In the genomic region with DNA sequence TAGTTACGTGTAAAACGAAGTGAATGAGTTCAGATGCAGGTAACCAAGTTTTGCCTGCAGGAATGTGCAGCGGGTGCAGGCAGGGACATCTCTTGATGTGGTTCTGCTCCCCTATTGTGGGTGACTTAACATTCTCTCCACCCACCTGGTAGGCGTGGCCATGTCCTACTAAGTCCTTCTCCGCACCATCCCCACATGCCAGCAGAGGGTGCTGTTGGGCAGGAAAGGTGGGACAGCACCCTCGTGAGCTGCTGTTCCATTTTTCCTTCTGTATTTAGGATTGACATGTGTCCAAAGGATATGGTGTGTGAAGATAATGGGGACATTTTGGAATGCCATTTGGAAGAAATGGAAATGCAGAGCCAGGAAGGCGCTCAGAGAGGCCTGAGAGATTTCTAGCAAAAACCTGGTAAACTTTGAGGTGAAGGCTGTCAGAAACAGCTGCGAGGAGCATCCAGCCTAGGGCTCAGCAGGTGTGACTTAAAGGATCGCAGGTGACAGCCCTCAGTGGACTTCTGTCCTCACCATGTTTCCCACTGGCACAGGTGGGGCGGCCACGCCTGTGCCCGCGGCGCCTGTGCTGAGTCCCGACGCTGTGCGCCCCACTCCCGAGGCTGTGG, we compare ENCODE assay signal across 8 cellular contexts. TPM values are rescaled to one million over a fixed set of nuclear protein-coding genes. Genes with fewer than 3 reads are reported as not detected.
A peak's percentile ranks its signal among the peaks of the same experiment; 100 is the strongest.
DNase-seq lines count a peak whose midpoint lies in the region; ATAC-seq and TF ChIP-seq lines count a peak whose summit lies in the region.

No MANE protein-coding gene starts in this region.

- H3K9me3 Mint-ChIP-seq in WTC11 = peaks cover 9% of the 10 kb centered on the region
- no peaks in the 10 kb centered on the region for H3K9me3 Mint-ChIP-seq in central memory CD8-positive, alpha-beta T cell

- POLR2A ChIA-PET in WTC11 (lab: Charles Lee) = interaction anchor here (1.4 kb wide), 1 partner anchor 10 kb away, joined by 3 read pairs; no protein-coding TSS in a partner anchor

- H3K27ac Mint-ChIP-seq in WTC11 = no peak overlapping the region
- H3K27ac Mint-ChIP-seq in central memory CD8-positive, alpha-beta T cell (ENCODE audit: low read depth) = no peak overlapping the region

- peak overlapping the region; percentile 76 for H3K4me3 Mint-ChIP-seq in WTC11
- peak overlapping the region; percentile 82 for H3K4me3 Mint-ChIP-seq in central memory CD8-positive, alpha-beta T cell

- H3K36me3 Mint-ChIP-seq in WTC11 = peaks cover 7% of the 10 kb centered on the region
- H3K36me3 Mint-ChIP-seq in central memory CD8-positive, alpha-beta T cell (ENCODE audit: insufficient read depth) = no peaks in the 10 kb centered on the region

- DNase-seq in AG08395 (ENCODE audit: low spot score) (peak; percentile 94), NCI-H2196 (lab: John Stamatoyannopoulos, UW; ENCODE audit: unreplicated experiment) (peak; percentile 93), WTC11 (ENCODE audit: low spot score) (peak; percentile 99), iris pigment epithelial cell (ENCODE audit: low read depth) (peak; percentile 91), smooth muscle cell of the brain vasculature (ENCODE audit: low read depth, low spot score) (peak; percentile 91)
- peak; percentile 87 to 95 for DNase-seq in central memory CD8-positive, alpha-beta T cell (ENCODE audit: low spot score in 2 of 2)

- TF ChIP-seq CTCF in WTC11 (IDR thresholded peaks at IDR 0.05) = peak; percentile 82

- ATAC-seq in GM18870 (IDR thresholded peaks at IDR 0.05; ENCODE audit: unreplicated experiment) = peak; percentile 95
- peak; percentile 91 for ATAC-seq in HG03139 (IDR thresholded peaks at IDR 0.05; ENCODE audit: unreplicated experiment)
- ATAC-seq in WTC11 = peak; percentile 79
- peak; percentile 94 for ATAC-seq in central memory CD8-positive, alpha-beta T cell (replicated peaks; ENCODE audit: extremely low read depth, poor library complexity, severe bottlenecking)

- CTCF ChIA-PET in WTC11 (lab: Charles Lee) = interaction anchor here (0.5 to 3.0 kb wide), 49 partner anchors 9 to 776 kb away, joined by 3 to 72 read pairs (median 4); a partner anchor contains a TSS

- H3K27me3 Mint-ChIP-seq in WTC11 (ENCODE audit: low read depth) = 0 out of 2 replicates have a peak, but pooled peaks cover 3% of the 10 kb centered on the region
- H3K27me3 Mint-ChIP-seq in central memory CD8-positive, alpha-beta T cell = peaks cover 61% of the 10 kb centered on the region

- H3K4me1 Mint-ChIP-seq in WTC11 = peaks cover 17% of the 10 kb centered on the region
- H3K4me1 Mint-ChIP-seq in central memory CD8-positive, alpha-beta T cell = peaks cover 9% of the 10 kb centered on the region

TF ChIP-seq in WTC11, 78 proteins besides CTCF, POLR2A, EP300 and RAD21:
- TF ChIP-seq, protein P1, sequence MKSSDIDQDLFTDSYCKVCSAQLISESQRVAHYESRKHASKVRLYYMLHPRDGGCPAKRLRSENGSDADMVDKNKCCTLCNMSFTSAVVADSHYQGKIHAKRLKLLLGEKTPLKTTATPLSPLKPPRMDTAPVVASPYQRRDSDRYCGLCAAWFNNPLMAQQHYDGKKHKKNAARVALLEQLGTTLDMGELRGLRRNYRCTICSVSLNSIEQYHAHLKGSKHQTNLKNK (CRISPR knock-in tag; IDR thresholded peaks at IDR 0.05) = no peak
- peak; percentile 79 for TF ChIP-seq SP1 (CRISPR knock-in tag; conservative IDR thresholded peaks at IDR 0.05)
- TF ChIP-seq ZNF671 (CRISPR knock-in tag; IDR thresholded peaks at IDR 0.05) = no peak
- TF ChIP-seq, protein P2, sequence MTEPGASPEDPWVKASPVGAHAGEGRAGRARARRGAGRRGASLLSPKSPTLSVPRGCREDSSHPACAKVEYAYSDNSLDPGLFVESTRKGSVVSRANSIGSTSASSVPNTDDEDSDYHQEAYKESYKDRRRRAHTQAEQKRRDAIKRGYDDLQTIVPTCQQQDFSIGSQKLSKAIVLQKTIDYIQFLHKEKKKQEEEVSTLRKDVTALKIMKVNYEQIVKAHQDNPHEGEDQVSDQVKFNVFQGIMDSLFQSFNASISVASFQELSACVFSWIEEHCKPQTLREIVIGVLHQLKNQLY (CRISPR knock-in tag; IDR thresholded peaks at IDR 0.05) = no peak
- TF ChIP-seq, protein P3, sequence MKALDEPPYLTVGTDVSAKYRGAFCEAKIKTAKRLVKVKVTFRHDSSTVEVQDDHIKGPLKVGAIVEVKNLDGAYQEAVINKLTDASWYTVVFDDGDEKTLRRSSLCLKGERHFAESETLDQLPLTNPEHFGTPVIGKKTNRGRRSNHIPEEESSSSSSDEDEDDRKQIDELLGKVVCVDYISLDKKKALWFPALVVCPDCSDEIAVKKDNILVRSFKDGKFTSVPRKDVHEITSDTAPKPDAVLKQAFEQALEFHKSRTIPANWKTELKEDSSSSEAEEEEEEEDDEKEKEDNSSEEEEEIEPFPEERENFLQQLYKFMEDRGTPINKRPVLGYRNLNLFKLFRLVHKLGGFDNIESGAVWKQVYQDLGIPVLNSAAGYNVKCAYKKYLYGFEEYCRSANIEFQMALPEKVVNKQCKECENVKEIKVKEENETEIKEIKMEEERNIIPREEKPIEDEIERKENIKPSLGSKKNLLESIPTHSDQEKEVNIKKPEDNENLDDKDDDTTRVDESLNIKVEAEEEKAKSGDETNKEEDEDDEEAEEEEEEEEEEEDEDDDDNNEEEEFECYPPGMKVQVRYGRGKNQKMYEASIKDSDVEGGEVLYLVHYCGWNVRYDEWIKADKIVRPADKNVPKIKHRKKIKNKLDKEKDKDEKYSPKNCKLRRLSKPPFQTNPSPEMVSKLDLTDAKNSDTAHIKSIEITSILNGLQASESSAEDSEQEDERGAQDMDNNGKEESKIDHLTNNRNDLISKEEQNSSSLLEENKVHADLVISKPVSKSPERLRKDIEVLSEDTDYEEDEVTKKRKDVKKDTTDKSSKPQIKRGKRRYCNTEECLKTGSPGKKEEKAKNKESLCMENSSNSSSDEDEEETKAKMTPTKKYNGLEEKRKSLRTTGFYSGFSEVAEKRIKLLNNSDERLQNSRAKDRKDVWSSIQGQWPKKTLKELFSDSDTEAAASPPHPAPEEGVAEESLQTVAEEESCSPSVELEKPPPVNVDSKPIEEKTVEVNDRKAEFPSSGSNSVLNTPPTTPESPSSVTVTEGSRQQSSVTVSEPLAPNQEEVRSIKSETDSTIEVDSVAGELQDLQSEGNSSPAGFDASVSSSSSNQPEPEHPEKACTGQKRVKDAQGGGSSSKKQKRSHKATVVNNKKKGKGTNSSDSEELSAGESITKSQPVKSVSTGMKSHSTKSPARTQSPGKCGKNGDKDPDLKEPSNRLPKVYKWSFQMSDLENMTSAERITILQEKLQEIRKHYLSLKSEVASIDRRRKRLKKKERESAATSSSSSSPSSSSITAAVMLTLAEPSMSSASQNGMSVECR (CRISPR knock-in tag; IDR thresholded peaks at IDR 0.05; ENCODE audit: borderline replicate concordance) = 0 out of 2 replicates have a peak, but pooled peaks have one; percentile 23
- TF ChIP-seq EMX1 (CRISPR knock-in tag; IDR thresholded peaks at IDR 0.05) = no peak

RNA-seq across cellular contexts. Expression of a gene that starts 26.2 kb away (rescaled TPM):
- total RNA-seq in WTC11 (2021) = 34.8 to 35.4 TPM (median 34.9 TPM) in 3 replicates

Comparison
In these comparisons a context has a peak if more than half of its experiments do, and no peak if none do; other contexts are left out.
1. Peak in every context shown above with its lines: DNase-seq and ATAC-seq.